8 cellular contexts compared by ENCODE assay signal in the genomic region with DNA sequence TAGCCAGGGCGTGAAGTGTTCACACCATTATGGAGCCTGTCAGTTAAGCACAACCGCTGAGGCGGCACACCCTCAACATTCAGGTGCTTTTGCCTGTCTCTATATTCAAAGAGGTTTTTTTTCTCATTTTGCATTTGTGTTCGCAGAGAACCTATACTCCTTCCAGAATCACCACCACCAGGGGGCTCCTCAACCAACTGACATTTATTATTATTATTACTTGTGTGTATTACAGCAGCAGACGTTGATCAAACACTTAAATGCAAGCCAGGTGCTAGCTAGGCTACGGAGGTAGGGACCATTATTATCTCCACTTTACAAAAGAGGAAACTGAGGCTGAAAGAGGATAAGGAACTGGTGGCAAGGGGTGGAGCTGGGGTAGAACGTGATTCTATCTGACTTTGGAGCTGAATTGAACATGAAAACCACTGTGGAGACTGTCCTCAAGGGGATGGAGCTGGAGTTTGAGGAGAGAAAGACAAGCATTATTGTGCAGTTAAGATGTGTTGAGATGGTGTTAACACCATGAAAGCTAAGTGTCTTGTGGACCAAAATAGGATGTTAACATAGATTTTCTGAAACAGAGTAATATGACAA.
A peak's percentile ranks its signal among the peaks of the same experiment; 100 is the strongest.
DNase-seq lines count a peak whose midpoint lies in the region; ATAC-seq, FAIRE-seq and TF ChIP-seq lines count a peak whose summit lies in the region.

No MANE protein-coding gene starts in this region.

- H3K9me3 ChIP-seq in OCI-LY1 (ENCODE audit: low read length) (no peaks in the 10 kb centered on the region), endothelial cell of umbilical vein (replicated peaks; ENCODE audit: control insufficient read depth, insufficient read depth, low read length) (no peaks in the 10 kb centered on the region), ascending aorta (no peaks in the 10 kb centered on the region)

- H3K27ac Mint-ChIP-seq in activated CD4-positive, alpha-beta T cell treated with anti-CD3 and anti-CD28 coated beads, Interleukin-2, amount 10 ng/mL, durations not matched to agents 7 days and 5 days = no peak overlapping the region
- no peak overlapping the region for H3K27ac Mint-ChIP-seq in stimulated activated memory B cell treated with anti-CD40 and anti-IgM and Interleukin-4, amounts not matched to agents 10 μg/mL and 1 μg/mL and 100 μg/mL, for 72 hours

- H3K4me3 Mint-ChIP-seq in activated CD4-positive, alpha-beta T cell treated with anti-CD3 and anti-CD28 coated beads, Interleukin-2, amount 10 ng/mL, durations not matched to agents 7 days and 5 days = no peak overlapping the region
- no peak overlapping the region for H3K4me3 Mint-ChIP-seq in stimulated activated memory B cell treated with anti-CD40 and anti-IgM and Interleukin-4, amounts not matched to agents 10 μg/mL and 1 μg/mL and 100 μg/mL, for 72 hours

- CTCF ChIA-PET in activated CD4-positive, alpha-beta T cell treated with anti-CD3 and anti-CD28 coated beads, Interleukin-2, amount 10 ng/mL, durations not matched to agents 7 days and 5 days (lab: Charles Lee) = interaction anchor here (0.6 to 1.6 kb wide), 4 partner anchors 10 to 290 kb away, joined by 3 to 4 read pairs (median 3); no protein-coding TSS in a partner anchor
- CTCF ChIA-PET in endothelial cell of umbilical vein (lab: Charles Lee) = interaction anchor here (0.6 to 4.8 kb wide), 28 partner anchors 8 to 1710 kb away, joined by 3 to 104 read pairs (median 4); partner anchors contain the start of gene EXOC4

- H4K20me1 ChIP-seq in OCI-LY1 (ENCODE audit: insufficient read depth, low read length) (no peaks in the 10 kb centered on the region), endothelial cell of umbilical vein (replicated peaks; ENCODE audit: control insufficient read depth, extremely low read depth, insufficient read depth, low read length) (no peaks in the 10 kb centered on the region)

- H3K9me2 ChIP-seq in OCI-LY1 (ENCODE audit: low read depth, low read length) = no peaks in the 10 kb centered on the region

- H2AFZ ChIP-seq in OCI-LY1 (ENCODE audit: low read length) (no peak overlapping the region), endothelial cell of umbilical vein (ENCODE audit: low read depth, low read length) (no peak overlapping the region)

- TF ChIP-seq CTCF in OCI-LY1 (IDR thresholded peaks at IDR 0.05; ENCODE audit: low read length) = peak; percentile 87
- TF ChIP-seq CTCF in endothelial cell of umbilical vein (IDR thresholded peaks at IDR 0.05; ENCODE audit: extremely low read depth in 1 of 2, insufficient read depth in 1 of 2, low read depth in 1 of 2, low read length in 2 of 2) = peak; percentile 53
- TF ChIP-seq CTCF in retinal pigment epithelial cell (conservative IDR thresholded peaks at IDR 0.05; ENCODE audit: low read depth, low read length) = peak; percentile 63
- TF ChIP-seq CTCF in ascending aorta (IDR thresholded peaks at IDR 0.05) = peak in 1 of 3 experiments; percentile 34

- POLR2A ChIA-PET in activated CD4-positive, alpha-beta T cell treated with anti-CD3 and anti-CD28 coated beads, Interleukin-2, amount 10 ng/mL, durations not matched to agents 7 days and 5 days (lab: Charles Lee) = no interaction called here
- POLR2A ChIA-PET in endothelial cell of umbilical vein (lab: Charles Lee) = no interaction called here

- H3K79me2 ChIP-seq in OCI-LY1 (ENCODE audit: insufficient read depth, low read length) = no peaks in the 10 kb centered on the region
- no peaks in the 10 kb centered on the region for H3K79me2 ChIP-seq in endothelial cell of umbilical vein (ENCODE audit: control insufficient read depth, insufficient read depth, low read length)

- no peaks in the 10 kb centered on the region for H3K36me3 Mint-ChIP-seq in activated CD4-positive, alpha-beta T cell treated with anti-CD3 and anti-CD28 coated beads, Interleukin-2, amount 10 ng/mL, durations not matched to agents 7 days and 5 days (ENCODE audit: low read depth)
- H3K36me3 Mint-ChIP-seq in stimulated activated memory B cell treated with anti-CD40 and anti-IgM and Interleukin-4, amounts not matched to agents 10 μg/mL and 1 μg/mL and 100 μg/mL, for 72 hours = no peaks in the 10 kb centered on the region

- H3K4me1 Mint-ChIP-seq in activated CD4-positive, alpha-beta T cell treated with anti-CD3 and anti-CD28 coated beads, Interleukin-2, amount 10 ng/mL, durations not matched to agents 7 days and 5 days = no peaks in the 10 kb centered on the region
- peaks cover 6% of the 10 kb centered on the region for H3K4me1 Mint-ChIP-seq in stimulated activated memory B cell treated with anti-CD40 and anti-IgM and Interleukin-4, amounts not matched to agents 10 μg/mL and 1 μg/mL and 100 μg/mL, for 72 hours

- peak; percentile 19 for DNase-seq in activated CD4-positive, alpha-beta T cell treated with anti-CD3 and anti-CD28 coated beads, Interleukin-2, amount 10 ng/mL, durations not matched to agents 7 days and 5 days
- DNase-seq in activated CD4-positive, alpha-beta T cell treated with anti-CD3 and anti-CD28 coated beads for 1 hour = no peak
- DNase-seq in endothelial cell of umbilical vein (ENCODE audit: low read depth, low spot score) (peak; percentile 59), retinal pigment epithelial cell (ENCODE audit: low read depth) (peak; percentile 2), H4 (ENCODE audit: low spot score) (no peak), ascending aorta (ENCODE audit: low spot score in 2 of 2) (no peak)

- ATAC-seq in stimulated activated memory B cell treated with anti-CD40 and anti-IgM and Interleukin-4, amounts not matched to agents 10 μg/mL and 1 μg/mL and 100 μg/mL, for 72 hours = no peak

- H3K9me1 ChIP-seq in endothelial cell of umbilical vein (replicated peaks; ENCODE audit: control insufficient read depth, extremely low read depth, insufficient read depth, low read length) = no peaks in the 10 kb centered on the region

- no peak overlapping the region for H3K27ac ChIP-seq in OCI-LY1 (ENCODE audit: low read depth, low read length, poor library complexity, severe bottlenecking)
- no peak overlapping the region for H3K27ac ChIP-seq in endothelial cell of umbilical vein (ENCODE audit: insufficient read depth, low read depth, low read length)
- no peak overlapping the region for H3K27ac ChIP-seq in ascending aorta

- H3K27me3 ChIP-seq in OCI-LY1 (ENCODE audit: insufficient read depth, low read length) (no peaks in the 10 kb centered on the region), endothelial cell of umbilical vein (ENCODE audit: control insufficient read depth in 2 of 2, insufficient read depth in 2 of 2, low read length in 2 of 2) (peaks cover 0 to 2% of the 10 kb centered on the region in 2 experiments), ascending aorta (no peaks in the 10 kb centered on the region)

- H3K9me3 Mint-ChIP-seq in activated CD4-positive, alpha-beta T cell treated with anti-CD3 and anti-CD28 coated beads, Interleukin-2, amount 10 ng/mL, durations not matched to agents 7 days and 5 days = no peaks in the 10 kb centered on the region
- no peaks in the 10 kb centered on the region for H3K9me3 Mint-ChIP-seq in stimulated activated memory B cell treated with anti-CD40 and anti-IgM and Interleukin-4, amounts not matched to agents 10 μg/mL and 1 μg/mL and 100 μg/mL, for 72 hours

- dilution Hi-C loops in endothelial cell of umbilical vein (cut with MboI; ENCODE audit: extremely low pct_ligation_motif_present, low sequenced_read_pairs) = no loop called here

- H3K9ac ChIP-seq in OCI-LY1 (ENCODE audit: low read length) (no peak overlapping the region), endothelial cell of umbilical vein (replicated peaks; ENCODE audit: extremely low read depth, insufficient read depth, low read length) (no peak overlapping the region)

- H3F3A ChIP-seq in OCI-LY1 (ENCODE audit: insufficient read depth, low read length) = no peaks in the 10 kb centered on the region

- no peak for TF ChIP-seq POLR2A in endothelial cell of umbilical vein (IDR thresholded peaks at IDR 0.05; ENCODE audit: low read depth, low read length)

- intact Hi-C loops in endothelial cell of umbilical vein (cut with micrococcal nuclease) (loop anchor here (1.0 to 10.0 kb wide), 6 partner anchors 425 to 1711 kb away; no protein-coding TSS in a partner anchor), ascending aorta (cut with DNase I) (no loop called here)

- no peaks in the 10 kb centered on the region for H3K27me3 Mint-ChIP-seq in activated CD4-positive, alpha-beta T cell treated with anti-CD3 and anti-CD28 coated beads, Interleukin-2, amount 10 ng/mL, durations not matched to agents 7 days and 5 days
- H3K27me3 Mint-ChIP-seq in stimulated activated memory B cell treated with anti-CD40 and anti-IgM and Interleukin-4, amounts not matched to agents 10 μg/mL and 1 μg/mL and 100 μg/mL, for 72 hours = peaks cover 10% of the 10 kb centered on the region

- no peak for FAIRE-seq in endothelial cell of umbilical vein (lab: Jason Lieb, UNC)

- no peaks in the 10 kb centered on the region for H3K4me1 ChIP-seq in OCI-LY1 (ENCODE audit: insufficient read depth, low read length, severe bottlenecking)
- H3K4me1 ChIP-seq in endothelial cell of umbilical vein (ENCODE audit: control insufficient read depth, extremely low read depth, insufficient read depth, low read length) = no peaks in the 10 kb centered on the region
- H3K4me1 ChIP-seq in ascending aorta = no peaks in the 10 kb centered on the region

- H3K36me3 ChIP-seq in OCI-LY1 (ENCODE audit: insufficient read depth, low read length) (no peaks in the 10 kb centered on the region), endothelial cell of umbilical vein (ENCODE audit: control insufficient read depth in 2 of 2, extremely low read depth in 1 of 2, insufficient read depth in 2 of 2, low read length in 2 of 2) (no peaks in the 10 kb centered on the region), ascending aorta (no peaks in the 10 kb centered on the region)

- no peak overlapping the region for H3K4me2 ChIP-seq in OCI-LY1 (ENCODE audit: low read length)
- no peak overlapping the region for H3K4me2 ChIP-seq in endothelial cell of umbilical vein (ENCODE audit: insufficient read depth, low read length)

- BruUV-seq in endothelial cell of umbilical vein (replicated peaks; lab: Mats Ljungman, UMichigan) = no TSS peak

- no peak overlapping the region for H3K4me3 ChIP-seq in OCI-LY1 (ENCODE audit: low read depth, low read length, poor library complexity, severe bottlenecking)
- H3K4me3 ChIP-seq in endothelial cell of umbilical vein (replicated peaks in 1 of 3; ENCODE audit: insufficient read depth in 1 of 3, low read depth in 1 of 3, low read length in 3 of 3) = no peak overlapping the region
- no peak overlapping the region for H3K4me3 ChIP-seq in retinal pigment epithelial cell (ENCODE audit: low read length)
- no peak overlapping the region for H3K4me3 ChIP-seq in ascending aorta

TF ChIP-seq in endothelial cell of umbilical vein, 7 proteins besides CTCF, POLR2A, EP300 and RAD21:
- no peak for TF ChIP-seq POLR2AphosphoS5 (IDR thresholded peaks at IDR 0.05; ENCODE audit: insufficient read depth, low read depth, low read length)
- TF ChIP-seq MAX (IDR thresholded peaks at IDR 0.05; ENCODE audit: insufficient read depth, insufficient read length) = no peak
- TF ChIP-seq MYC (IDR thresholded peaks at IDR 0.05; ENCODE audit: low read depth, low read length) = no peak
TF ChIP-seq in endothelial cell of umbilical vein: peak in this region for 0.

Comparison
In these comparisons a context has a peak if more than half of its experiments do, and no peak if none do; other contexts are left out.
1. DNase-seq: peak in activated CD4-positive, alpha-beta T cell treated with anti-CD3 and anti-CD28 coated beads, Interleukin-2, amount 10 ng/mL, durations not matched to agents 7 days and 5 days (single experiment), endothelial cell of umbilical vein (single experiment) and retinal pigment epithelial cell (single experiment); none in activated CD4-positive, alpha-beta T cell treated with anti-CD3 and anti-CD28 coated beads for 1 hour (single experiment), H4 (single experiment) and ascending aorta (0 of 2).